In the genomic region with DNA sequence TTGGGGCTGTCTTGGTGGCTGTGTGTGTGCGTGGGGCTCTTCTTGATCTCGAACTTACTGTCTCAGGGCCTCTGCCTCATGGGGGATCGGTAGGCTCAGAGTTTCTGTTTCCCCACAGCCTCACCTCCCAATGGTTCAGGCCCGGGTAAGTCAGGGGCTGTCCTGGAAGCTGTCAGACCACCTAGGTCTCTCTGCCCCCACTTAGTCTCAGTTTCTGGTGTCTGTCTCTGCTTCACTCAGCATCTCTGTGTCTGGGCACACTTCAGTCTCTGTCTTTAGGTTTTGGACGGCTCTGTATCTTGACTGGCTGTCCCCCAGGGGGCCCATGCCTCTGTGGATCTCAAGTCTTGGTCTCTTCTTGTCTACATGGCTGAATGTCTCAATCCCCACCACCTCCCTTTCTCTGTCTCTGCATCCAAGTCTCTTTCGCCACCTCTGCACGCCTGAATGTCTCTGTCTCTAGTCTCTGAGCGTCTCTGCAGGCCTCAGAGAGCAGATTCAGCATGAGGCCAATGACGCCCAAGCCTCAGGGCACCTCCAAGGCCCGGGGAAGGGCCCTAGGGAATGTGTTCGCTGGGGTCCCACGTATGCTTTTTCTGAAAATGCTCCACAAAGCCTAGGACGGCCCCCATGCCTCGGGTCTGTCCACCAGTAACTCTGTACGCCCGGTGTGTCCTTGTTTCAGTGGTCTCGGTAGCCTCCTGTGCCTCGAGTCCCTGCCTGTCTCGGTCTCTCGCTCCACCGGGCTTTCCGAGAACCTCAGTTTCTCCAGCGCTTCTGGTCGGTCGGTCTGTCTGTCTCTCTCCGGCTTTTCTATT, we compare ENCODE assay signal across 7 cellular contexts. TPM values are rescaled to one million over a fixed set of nuclear protein-coding genes. Genes with fewer than 3 reads are reported as not detected.
DNase-seq lines count a peak whose midpoint lies in the region; ATAC-seq and TF ChIP-seq lines count a peak whose summit lies in the region.

No MANE protein-coding gene starts in this region.

- H3F3A ChIP-seq in SK-N-SH (replicated peaks; ENCODE audit: insufficient read depth) = peaks cover 24% of the 10 kb centered on the region

- H3K23me2 ChIP-seq in H9 (ENCODE audit: insufficient read length, low read depth, low read length, poor library complexity, severe bottlenecking) = peaks cover 9% of the 10 kb centered on the region

- no peak overlapping the region for H3T11ph ChIP-seq in H9 (ENCODE audit: low read length)

- TF ChIP-seq CTCF in H9 (conservative IDR thresholded peaks at IDR 0.05) (no peak), SK-N-SH (IDR thresholded peaks at IDR 0.05) (no peak), epithelial cell of esophagus (IDR thresholded peaks at IDR 0.05; ENCODE audit: insufficient read depth, low read depth, low read length, missing control alignments) (no peak)

- no peak overlapping the region for H4K5ac ChIP-seq in H9 (ENCODE audit: insufficient read length, low read depth, low read length)

- no peak for TF ChIP-seq EP300 in SK-N-SH (IDR thresholded peaks at IDR 0.05; ENCODE audit: borderline replicate concordance in 1 of 2, low read depth in 1 of 2, low read length in 1 of 2)

- no peak for ATAC-seq in GM18861 (IDR thresholded peaks at IDR 0.05; ENCODE audit: unreplicated experiment)
- no peak for ATAC-seq in GM18520 (IDR thresholded peaks at IDR 0.05; ENCODE audit: unreplicated experiment)

- H3K27ac Mint-ChIP-seq in H9 = peak overlapping the region in 2 of 3 experiments; percentile 12 to 31; a peak in 3 of 7 replicates

- peak overlapping the region; percentile 2 for H3K14ac ChIP-seq in H9 (ENCODE audit: insufficient read depth, low read length)
- no peak overlapping the region for H3K14ac ChIP-seq in neuronal stem cell (ENCODE audit: low read length)

- H3K4me3 Mint-ChIP-seq in H9 = peak overlapping the region; percentile 71 to 81

- TF ChIP-seq RAD21 in SK-N-SH (IDR thresholded peaks at IDR 0.05; ENCODE audit: low read length) = no peak

- H3K18ac ChIP-seq in H9 (ENCODE audit: insufficient read length, low read depth, low read length) (no peak overlapping the region), neuronal stem cell (ENCODE audit: low read length) (peak overlapping the region; percentile 81)

- no peak overlapping the region for H4K8ac ChIP-seq in H9 (replicated peaks; ENCODE audit: insufficient read length, low read depth, low read length)
- no peak overlapping the region for H4K8ac ChIP-seq in neuronal stem cell (ENCODE audit: low read depth, low read length)

- no peak overlapping the region for H3K23ac ChIP-seq in H9 (ENCODE audit: insufficient read length, low read depth, low read length)
- no peak overlapping the region for H3K23ac ChIP-seq in neuronal stem cell (ENCODE audit: low read depth, low read length, poor library complexity)

- intact Hi-C loops in posterior cingulate gyrus (cut with DNase I) = no loop called here

- POLR2A ChIA-PET in SK-N-SH (lab: Yijun Ruan, JAX) = no interaction called here

- H3K4me3 ChIP-seq in SK-N-SH (ENCODE audit: low read depth in 2 of 2, low read length in 1 of 2) (peak overlapping the region; percentile 66 to 68), epithelial cell of esophagus (ENCODE audit: low read length) (peak overlapping the region; percentile 77), neuronal stem cell (ENCODE audit: low read length in 2 of 2) (peak overlapping the region; percentile 65 to 83)

- no peaks in the 10 kb centered on the region for H3K9me3 Mint-ChIP-seq in H9

- no peaks in the 10 kb centered on the region for H3K9me2 ChIP-seq in SK-N-SH

- H2BK5ac ChIP-seq in H9 (ENCODE audit: insufficient read length, low read length) (no peak overlapping the region), neuronal stem cell (ENCODE audit: low read length) (no peak overlapping the region)

- H2BK12ac ChIP-seq in H9 (ENCODE audit: insufficient read length, low read depth, low read length) (no peak overlapping the region), neuronal stem cell (ENCODE audit: low read length) (no peak overlapping the region)

- H2AFZ ChIP-seq in H9 (ENCODE audit: low read length) (no peak overlapping the region), SK-N-SH (ENCODE audit: low read depth) (no peak overlapping the region; the same call in 1 of the 2 replicates), neuronal stem cell (ENCODE audit: low read length) (peak overlapping the region; percentile 75)

- H3K79me1 ChIP-seq in H9 (ENCODE audit: insufficient read depth, low read depth, low read length, poor library complexity, severe bottlenecking) = no peaks in the 10 kb centered on the region
- peaks cover 5% of the 10 kb centered on the region for H3K79me1 ChIP-seq in neuronal stem cell (ENCODE audit: low read depth, low read length)

- H3K79me2 ChIP-seq in H9 (ENCODE audit: insufficient read depth, low read length) (peaks cover 12% of the 10 kb centered on the region; the same call in 1 of the 2 replicates), SK-N-SH (ENCODE audit: insufficient read depth) (peaks cover 40% of the 10 kb centered on the region)

- no peak for DNase-seq in H9
- peak; percentile 50 for DNase-seq in SK-N-SH
- DNase-seq in epithelial cell of esophagus (ENCODE audit: low read depth) = no peak
- no peak for DNase-seq in neuronal stem cell (ENCODE audit: low spot score)
- no peak for DNase-seq in posterior cingulate gyrus

- H2BK120ac ChIP-seq in H9 (ENCODE audit: low read depth, low read length, poor library complexity, severe bottlenecking) (no peak overlapping the region), neuronal stem cell (ENCODE audit: low read depth, low read length) (no peak overlapping the region)

- H3K4ac ChIP-seq in H9 (ENCODE audit: low read depth, low read length) (no peak overlapping the region), neuronal stem cell (ENCODE audit: low read length) (no peak overlapping the region)

- WGBS in H9 (ENCODE audit: extremely low coverage, insufficient read length, low lambda C conversion rate) = no CpG with 5 or more reads among the region's 26 CpGs
- WGBS in SK-N-SH (ENCODE audit: low lambda C conversion rate) = 9% methylated on average over 24 of the region's 26 CpGs
- no CpG with 5 or more reads among the region's 26 CpGs for WGBS in neuronal stem cell (ENCODE audit: extremely low coverage in 2 of 2, insufficient read length in 2 of 2, insufficient replicate concordance in 1 of 2), 2 donors

- no peak overlapping the region for H3K56ac ChIP-seq in H9 (ENCODE audit: insufficient read length, low read depth, low read length)

- H3K36me3 ChIP-seq in SK-N-SH (replicated peaks in 1 of 2; ENCODE audit: control insufficient read depth in 1 of 2, insufficient read depth in 2 of 2, low read length in 1 of 2) (no peaks in the 10 kb centered on the region), neuronal stem cell (replicated peaks in 1 of 2; ENCODE audit: control insufficient read depth in 2 of 2, insufficient read depth in 2 of 2, low read length in 2 of 2) (no peaks in the 10 kb centered on the region)

- H3K27ac ChIP-seq in H9 (ENCODE audit: insufficient read length, low read depth, low read length) (no peak overlapping the region), SK-N-SH (ENCODE audit: low read depth in 2 of 2, low read length in 1 of 2) (peak overlapping the region in 1 of 2 experiments; percentile 48; a peak in 1 of 4 replicates), neuronal stem cell (replicated peaks; ENCODE audit: low read length) (no peak overlapping the region)

- H4K20me1 ChIP-seq in H9 (ENCODE audit: control insufficient read depth, insufficient read depth, insufficient read length) = no peaks in the 10 kb centered on the region
- H4K20me1 ChIP-seq in SK-N-SH (ENCODE audit: insufficient read depth) = no peaks in the 10 kb centered on the region

- H3K9ac ChIP-seq in H9 (ENCODE audit: extremely low read depth, insufficient read length, low read length) (peak overlapping the region; percentile 32), SK-N-SH (peak overlapping the region; percentile 75), neuronal stem cell (ENCODE audit: low read depth, low read length, poor library complexity) (peak overlapping the region; percentile 65)

- H3K9me3 ChIP-seq in H9 (ENCODE audit: control insufficient read depth, low read depth, low read length) (no peaks in the 10 kb centered on the region), SK-N-SH (no peaks in the 10 kb centered on the region), neuronal stem cell (replicated peaks in 1 of 2; ENCODE audit: control insufficient read depth in 2 of 2, insufficient read depth in 1 of 2, low read depth in 1 of 2, low read length in 2 of 2) (no peaks in the 10 kb centered on the region)

- H3K4me1 ChIP-seq in H9 (ENCODE audit: insufficient read depth, low read length) (peaks cover 22% of the 10 kb centered on the region), SK-N-SH (ENCODE audit: control insufficient read depth in 1 of 2, insufficient read depth in 2 of 2, low read depth in 1 of 2, low read length in 1 of 2) (peaks cover 34 to 40% of the 10 kb centered on the region in 2 experiments), neuronal stem cell (ENCODE audit: control insufficient read depth in 2 of 2, insufficient read depth in 1 of 2, low read depth in 1 of 2, low read length in 2 of 2) (peaks cover 43 to 50% of the 10 kb centered on the region in 2 donors)

- H2BK15ac ChIP-seq in H9 (ENCODE audit: low read depth, low read length) (no peak overlapping the region), neuronal stem cell (ENCODE audit: low read length) (no peak overlapping the region)

- H3K27me3 ChIP-seq in H9 (ENCODE audit: insufficient read depth, low read length) (no peaks in the 10 kb centered on the region), SK-N-SH (ENCODE audit: insufficient read depth) (no peaks in the 10 kb centered on the region), neuronal stem cell (ENCODE audit: control insufficient read depth in 3 of 3, insufficient read depth in 3 of 3, low read depth in 1 of 3, low read length in 3 of 3) (no peaks in the 10 kb centered on the region)

- H4K91ac ChIP-seq in H9 (ENCODE audit: insufficient read length, low read depth, low read length) (no peak overlapping the region), neuronal stem cell (ENCODE audit: low read depth, low read length, poor library complexity) (no peak overlapping the region)

- H2BK20ac ChIP-seq in H9 (ENCODE audit: low read depth, low read length, poor library complexity, severe bottlenecking) = no peak overlapping the region

- CTCF ChIA-PET in SK-N-SH (lab: Yijun Ruan, JAX) = interaction anchor here (1.4 to 5.2 kb wide), 2 partner anchors 14 to 15 kb away, joined by 4 to 37 read pairs; partner anchors contain the start of gene SF3A3

- H3K4me1 Mint-ChIP-seq in H9 = peaks cover 56 to 59% of the 10 kb centered on the region in 2 experiments

- peaks cover 0 to 2% (median 1%) of the 10 kb centered on the region in 3 experiments; a peak in 3 of 7 replicates for H3K36me3 Mint-ChIP-seq in H9 (ENCODE audit: insufficient read depth in 1 of 3, low read depth in 3 of 3)

- H3K27me3 Mint-ChIP-seq in H9 (ENCODE audit: low read depth) = no peaks in the 10 kb centered on the region; the same call in 1 of the 2 replicates

- H2AK5ac ChIP-seq in H9 (ENCODE audit: insufficient read length, low read length) (no peak overlapping the region), neuronal stem cell (ENCODE audit: low read depth, low read length) (no peak overlapping the region)

- H3K4me2 ChIP-seq in H9 (ENCODE audit: insufficient read depth, insufficient read length, low read length) (peak overlapping the region; percentile 84), SK-N-SH (peak overlapping the region; percentile 98), neuronal stem cell (ENCODE audit: insufficient read depth, low read length, poor library complexity, severe bottlenecking) (peak overlapping the region; percentile 64)

RNA-seq across cellular contexts. Expression of gene FHL3, which starts 0.8 kb away (rescaled TPM):
- total RNA-seq in H9 (2021) = 32.8 and 34.2 TPM in 2 replicates
- polyA plus RNA-seq in SK-N-SH (2012; rRNA removed) = 4.2 and 6.8 TPM in 2 replicates
- polyA plus RNA-seq in SK-N-SH (2012; cell fraction: cytosol; rRNA removed) = 4.1 and 7.3 TPM in 2 replicates
- 13.5 and 14.1 TPM in 2 replicates for polyA plus RNA-seq in SK-N-SH (2012; cell fraction: nucleus; rRNA removed)
- 26.5 TPM for polyA plus RNA-seq in neuronal stem cell (2013, experiment 1 of 2)
- 25.9 TPM for polyA plus RNA-seq in neuronal stem cell (2013, experiment 2 of 2)

RNA-seq across cellular contexts. Expression of gene UTP11, which starts 8.0 kb away (rescaled TPM):
- total RNA-seq in H9 (2021) = 52.4 and 63.1 TPM in 2 replicates
- polyA plus RNA-seq in SK-N-SH (2012; rRNA removed) = 26.8 and 27.3 TPM in 2 replicates
- polyA plus RNA-seq in SK-N-SH (2012; cell fraction: cytosol; rRNA removed) = 38.0 and 45.1 TPM in 2 replicates
- polyA plus RNA-seq in SK-N-SH (2012; cell fraction: nucleus; rRNA removed) = 12.3 and 17.0 TPM in 2 replicates
- polyA plus RNA-seq in neuronal stem cell (2013, experiment 1 of 2) = 52.4 TPM
- polyA plus RNA-seq in neuronal stem cell (2013, experiment 2 of 2) = 53.8 TPM

RNA-seq across cellular contexts. Expression of gene SF3A3, which starts 14.7 kb away (rescaled TPM):
- 143 and 144 TPM in 2 replicates for total RNA-seq in H9 (2021)
- 35.3 and 41.5 TPM in 2 replicates for polyA plus RNA-seq in SK-N-SH (2012; rRNA removed)
- 46.3 and 54.9 TPM in 2 replicates for polyA plus RNA-seq in SK-N-SH (2012; cell fraction: cytosol; rRNA removed)
- 23.1 and 44.0 TPM in 2 replicates for polyA plus RNA-seq in SK-N-SH (2012; cell fraction: nucleus; rRNA removed)
- 53.3 TPM for polyA plus RNA-seq in neuronal stem cell (2013, experiment 1 of 2)
- polyA plus RNA-seq in neuronal stem cell (2013, experiment 2 of 2) = 50.9 TPM

RNA-seq across cellular contexts. Expression of gene POU3F1, which starts 42.1 kb away (rescaled TPM):
- total RNA-seq in H9 (2021) = 5.8 and 7.0 TPM in 2 replicates
- not detected in 2 replicates for polyA plus RNA-seq in SK-N-SH (2012; rRNA removed)
- polyA plus RNA-seq in SK-N-SH (2012; cell fraction: cytosol; rRNA removed) = not detected in 2 replicates
- not detected in 2 replicates for polyA plus RNA-seq in SK-N-SH (2012; cell fraction: nucleus; rRNA removed)
- 34.6 TPM for polyA plus RNA-seq in neuronal stem cell (2013, experiment 1 of 2)
- polyA plus RNA-seq in neuronal stem cell (2013, experiment 2 of 2) = 34.4 TPM

RNA-seq across cellular contexts. Expression of gene INPP5B, which starts 57.6 kb away (rescaled TPM):
- 28.2 and 28.8 TPM in 2 replicates for total RNA-seq in H9 (2021)
- polyA plus RNA-seq in SK-N-SH (2012; rRNA removed) = 10.5 and 12.3 TPM in 2 replicates
- polyA plus RNA-seq in SK-N-SH (2012; cell fraction: cytosol; rRNA removed) = 5.9 and 7.3 TPM in 2 replicates
- polyA plus RNA-seq in SK-N-SH (2012; cell fraction: nucleus; rRNA removed) = 20.9 and 24.8 TPM in 2 replicates
- polyA plus RNA-seq in neuronal stem cell (2013, experiment 1 of 2) = 9.2 TPM
- 9.3 TPM for polyA plus RNA-seq in neuronal stem cell (2013, experiment 2 of 2)
